ENCODE assay signal across 1 cellular context in genomic region chr2:603427-603826, GRCh38.
TF ChIP-seq lines count a peak whose summit lies in the region.

No MANE protein-coding gene starts in this region.

TF ChIP-seq in HCT116, 20 proteins besides CTCF, POLR2A, EP300 and RAD21 (continued from another document):
- no peak for TF ChIP-seq REST (IDR thresholded peaks at IDR 0.05; ENCODE audit: low read depth)
